In genomic region chr7:54769203-54769602, GRCh38 we compare ENCODE assay signal across 17 cellular contexts.
"Had no signal": no experiment of that assay in that cellular context is flagged by ENCODE, and none has a peak within 500 bp of the region (broad histone marks: within the 10 kb centered on the region; RNA-seq: fewer than 3 reads in every experiment).

No MANE protein-coding gene starts in this region.

- H3K27me3 ChIP-seq: ascending aorta, upper lobe of left lung had no signal

- H3K27ac ChIP-seq: ascending aorta, coronary artery, left ventricle myocardium inferior, sigmoid colon, suprapubic skin, upper lobe of left lung had no signal

- DNase-seq: activated CD4-positive, alpha-beta memory T cell treated with anti-CD3 and anti-CD28 coated beads for 36 hours; activated CD4-positive, CD25-positive, alpha-beta regulatory T cell treated with anti-CD3 and anti-CD28 coated beads, Interleukin-2, amount 50 U/mL, for 72 hours; activated CD8-positive, alpha-beta memory T cell treated with anti-CD3 and anti-CD28 coated beads, Interleukin-2, amount 50 U/mL, for 4 hours; activated T-cell treated with anti-CD3 and anti-CD28 coated beads, Interleukin-2, amount 50 U/mL, for 72 hours; central memory CD4-positive, alpha-beta T cell; effector CD8-positive, alpha-beta T cell; left ventricle myocardium inferior; mesendoderm; nephron progenitor cell; sigmoid colon; stimulated activated CD4-positive, alpha-beta T cell treated with anti-CD3 and anti-CD28 coated beads, Interleukin-2, amount 100 ng/mL, for 48 hours; stimulated activated naive CD8-positive, alpha-beta T cell treated with anti-CD3 and anti-CD28 coated beads, Interleukin-15, Interleukin-2, amounts not matched to agents 100 U/mL and 50 U/mL, for 24 hours; SW 1271; upper lobe of left lung had no signal

- H3K4me1 ChIP-seq: left ventricle myocardium inferior had no signal

- H3K9me3 ChIP-seq: ascending aorta, left ventricle myocardium inferior, sigmoid colon, suprapubic skin, upper lobe of left lung had no signal

- H3K4me3 ChIP-seq: ascending aorta, coronary artery, left ventricle myocardium inferior, sigmoid colon, suprapubic skin, upper lobe of left lung had no signal

- H3K36me3 ChIP-seq: ascending aorta, left ventricle myocardium inferior, sigmoid colon, suprapubic skin, upper lobe of left lung had no signal
